Comparison of ENCODE assay signal across 8 cellular contexts in the genomic region with DNA sequence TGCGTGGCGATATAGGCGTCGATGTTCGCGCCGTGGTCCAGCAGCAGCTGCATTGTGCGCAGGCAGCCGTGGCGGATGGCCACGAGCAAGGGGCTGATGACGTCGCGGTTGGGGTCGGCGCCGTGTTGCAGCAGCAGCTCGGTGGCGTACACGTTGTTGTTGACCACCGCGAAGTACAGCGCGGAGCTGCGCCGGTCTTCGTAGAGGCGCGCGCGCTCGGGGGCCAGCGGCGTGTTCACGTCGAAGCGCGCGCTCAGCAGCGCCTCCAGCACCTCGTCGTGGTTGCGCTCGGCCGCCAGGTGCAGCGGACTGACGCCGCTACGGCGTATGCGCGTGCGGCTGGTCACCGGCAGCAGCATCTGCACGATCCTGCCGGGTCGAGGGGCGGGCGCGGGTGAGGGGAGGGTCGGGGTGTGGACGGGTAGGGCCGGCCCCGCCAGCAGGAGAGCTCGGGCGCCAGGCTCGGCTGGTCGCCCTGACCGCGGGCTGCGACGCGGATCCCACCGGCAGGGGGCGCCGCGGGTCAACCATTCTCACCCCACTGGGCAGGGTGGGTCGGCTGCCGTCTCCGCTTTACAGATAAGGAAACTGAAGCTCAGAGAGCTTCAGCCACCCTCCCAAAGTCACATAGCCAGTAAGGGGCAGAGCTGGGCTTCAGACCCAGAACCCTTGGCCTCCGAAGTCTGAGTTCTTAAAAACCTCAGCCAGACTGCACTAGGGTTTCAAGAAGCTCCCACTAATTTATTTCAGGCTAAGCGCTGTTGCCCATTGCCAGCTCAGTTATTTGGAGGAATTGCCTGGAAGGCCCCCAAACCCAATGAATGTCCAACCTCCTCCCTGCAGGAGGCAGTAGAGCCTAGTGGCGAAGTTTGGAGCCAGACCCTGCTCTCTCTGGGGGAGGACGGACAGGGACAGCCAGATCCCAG.
DNase-seq lines count a peak whose midpoint lies in the region; ATAC-seq and TF ChIP-seq lines count a peak whose summit lies in the region.

No MANE protein-coding gene starts in this region.

- peak; percentile 52 to 56 for DNase-seq in NCI-H2081 (lab: John Stamatoyannopoulos, UW)
- DNase-seq in NCI-H2081 treated with DMSO at 0.1 percent for 48 hours (lab: John Stamatoyannopoulos, UW): no peak
- peak; percentile 61 to 95 for DNase-seq in NCI-H526 (lab: John Stamatoyannopoulos, UW)
- peak; percentile 94 for DNase-seq in activated CD8-positive, alpha-beta memory T cell treated with anti-CD3 and anti-CD28 coated beads, Interleukin-2, amount 50 U/mL, for 4 hours
- DNase-seq in erythroblast (lab: John Stamatoyannopoulos, UW): peak; percentile 80 to 86
- peak; percentile 88 for DNase-seq in stimulated activated CD8-positive, alpha-beta memory T cell treated with anti-CD3 and anti-CD28 coated beads, Interleukin-7, amount 100 ng/mL, for 24 hours (ENCODE audit: low read depth)

- H3K27me3 ChIP-seq in mucosa of rectum (ENCODE audit: control insufficient read depth in 2 of 2, insufficient read depth in 2 of 2, low read length in 2 of 2): peaks cover 0 to 4% of the 10 kb centered on the region in 2 donors

- no peak overlapping the region for H3K9ac ChIP-seq in mucosa of rectum (ENCODE audit: low read depth in 1 of 2, low read length in 2 of 2)

- no peak overlapping the region for H3K27ac ChIP-seq in mucosa of rectum (ENCODE audit: low read depth in 2 of 2, low read length in 2 of 2)

- H3K4me1 ChIP-seq in mucosa of rectum (ENCODE audit: control insufficient read depth in 2 of 2, insufficient read depth in 2 of 2, low read length in 2 of 2): peaks cover 4 to 9% of the 10 kb centered on the region in 2 donors

- peak; percentile 87 for ATAC-seq in HG02885 (IDR thresholded peaks at IDR 0.05; ENCODE audit: poor library complexity, unreplicated experiment)

- H3K9me3 ChIP-seq in mucosa of rectum (ENCODE audit: control insufficient read depth in 2 of 2, low read length in 2 of 2): no peaks in the 10 kb centered on the region

- no peak for TF ChIP-seq POLR2A in erythroblast (IDR thresholded peaks at IDR 0.05; ENCODE audit: low read length)

- peaks cover 3 to 22% of the 10 kb centered on the region in 2 donors for H3K36me3 ChIP-seq in mucosa of rectum (ENCODE audit: control insufficient read depth in 2 of 2, insufficient read depth in 2 of 2, low read length in 2 of 2)

- H3K4me3 ChIP-seq in mucosa of rectum (ENCODE audit: low read length in 2 of 2): peak overlapping the region; percentile 31 to 41
